1 cellular context compared by ENCODE assay signal in the genomic region with DNA sequence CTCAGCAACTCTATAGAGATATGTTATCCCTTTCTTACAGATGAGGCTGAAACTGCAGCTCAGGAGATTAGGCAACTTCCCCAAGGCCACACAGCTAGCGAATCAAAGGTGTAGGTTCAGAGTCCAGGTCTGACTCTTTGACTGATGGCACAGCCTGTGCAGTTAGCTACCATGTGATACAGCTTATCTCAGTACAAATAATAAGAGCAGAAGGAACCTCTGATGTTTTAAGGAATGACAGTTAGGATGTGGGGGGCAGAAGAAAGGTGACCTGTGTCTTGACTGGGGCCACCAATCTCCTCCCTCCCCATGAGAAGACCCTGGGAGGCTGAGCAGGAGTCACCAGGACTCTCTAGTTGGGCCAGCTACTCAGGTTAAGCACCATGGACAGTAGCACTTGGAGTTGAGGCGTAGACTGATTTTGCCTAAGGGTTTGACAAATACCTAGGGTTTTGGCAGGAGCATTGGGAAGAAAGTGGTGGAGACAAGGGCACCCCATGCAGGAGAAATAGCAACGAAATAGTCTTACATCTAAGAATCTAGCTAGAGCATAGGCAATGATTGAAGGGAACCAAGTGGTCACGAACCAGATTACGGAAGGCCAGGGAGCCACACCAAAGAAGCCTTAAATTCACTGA.
TF ChIP-seq lines count a peak whose summit lies in the region.

No MANE protein-coding gene starts in this region.

TF ChIP-seq in HepG2, 621 proteins besides CTCF, POLR2A, EP300 and RAD21 (continued from another document and continues in another):
- TF ChIP-seq ZNF34 (CRISPR knock-in tag; IDR thresholded peaks at IDR 0.05; ENCODE audit: borderline replicate concordance): 0 out of 2 replicates have a peak, but pooled peaks have one; percentile 22
- TF ChIP-seq SRSF4 (IDR thresholded peaks at IDR 0.05; ENCODE audit: low read depth, low read length, poor library complexity, severe bottlenecking): no peak
- TF ChIP-seq, protein P1, sequence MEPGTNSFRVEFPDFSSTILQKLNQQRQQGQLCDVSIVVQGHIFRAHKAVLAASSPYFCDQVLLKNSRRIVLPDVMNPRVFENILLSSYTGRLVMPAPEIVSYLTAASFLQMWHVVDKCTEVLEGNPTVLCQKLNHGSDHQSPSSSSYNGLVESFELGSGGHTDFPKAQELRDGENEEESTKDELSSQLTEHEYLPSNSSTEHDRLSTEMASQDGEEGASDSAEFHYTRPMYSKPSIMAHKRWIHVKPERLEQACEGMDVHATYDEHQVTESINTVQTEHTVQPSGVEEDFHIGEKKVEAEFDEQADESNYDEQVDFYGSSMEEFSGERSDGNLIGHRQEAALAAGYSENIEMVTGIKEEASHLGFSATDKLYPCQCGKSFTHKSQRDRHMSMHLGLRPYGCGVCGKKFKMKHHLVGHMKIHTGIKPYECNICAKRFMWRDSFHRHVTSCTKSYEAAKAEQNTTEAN (CRISPR knock-in tag; conservative IDR thresholded peaks at IDR 0.05): peak; percentile 95
- TF ChIP-seq ZNF549 (CRISPR knock-in tag; IDR thresholded peaks at IDR 0.05): peak; percentile 59; the same call in 1 of the 2 replicates
- TF ChIP-seq, protein P2, sequence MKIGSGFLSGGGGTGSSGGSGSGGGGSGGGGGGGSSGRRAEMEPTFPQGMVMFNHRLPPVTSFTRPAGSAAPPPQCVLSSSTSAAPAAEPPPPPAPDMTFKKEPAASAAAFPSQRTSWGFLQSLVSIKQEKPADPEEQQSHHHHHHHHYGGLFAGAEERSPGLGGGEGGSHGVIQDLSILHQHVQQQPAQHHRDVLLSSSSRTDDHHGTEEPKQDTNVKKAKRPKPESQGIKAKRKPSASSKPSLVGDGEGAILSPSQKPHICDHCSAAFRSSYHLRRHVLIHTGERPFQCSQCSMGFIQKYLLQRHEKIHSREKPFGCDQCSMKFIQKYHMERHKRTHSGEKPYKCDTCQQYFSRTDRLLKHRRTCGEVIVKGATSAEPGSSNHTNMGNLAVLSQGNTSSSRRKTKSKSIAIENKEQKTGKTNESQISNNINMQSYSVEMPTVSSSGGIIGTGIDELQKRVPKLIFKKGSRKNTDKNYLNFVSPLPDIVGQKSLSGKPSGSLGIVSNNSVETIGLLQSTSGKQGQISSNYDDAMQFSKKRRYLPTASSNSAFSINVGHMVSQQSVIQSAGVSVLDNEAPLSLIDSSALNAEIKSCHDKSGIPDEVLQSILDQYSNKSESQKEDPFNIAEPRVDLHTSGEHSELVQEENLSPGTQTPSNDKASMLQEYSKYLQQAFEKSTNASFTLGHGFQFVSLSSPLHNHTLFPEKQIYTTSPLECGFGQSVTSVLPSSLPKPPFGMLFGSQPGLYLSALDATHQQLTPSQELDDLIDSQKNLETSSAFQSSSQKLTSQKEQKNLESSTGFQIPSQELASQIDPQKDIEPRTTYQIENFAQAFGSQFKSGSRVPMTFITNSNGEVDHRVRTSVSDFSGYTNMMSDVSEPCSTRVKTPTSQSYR (CRISPR knock-in tag; IDR thresholded peaks at IDR 0.05; ENCODE audit: borderline replicate concordance): peak; percentile 75; the same call in 1 of the 2 replicates
- TF ChIP-seq ZFP37 (CRISPR knock-in tag; IDR thresholded peaks at IDR 0.05; ENCODE audit: borderline replicate concordance): peak; percentile 89
- TF ChIP-seq, protein P3, sequence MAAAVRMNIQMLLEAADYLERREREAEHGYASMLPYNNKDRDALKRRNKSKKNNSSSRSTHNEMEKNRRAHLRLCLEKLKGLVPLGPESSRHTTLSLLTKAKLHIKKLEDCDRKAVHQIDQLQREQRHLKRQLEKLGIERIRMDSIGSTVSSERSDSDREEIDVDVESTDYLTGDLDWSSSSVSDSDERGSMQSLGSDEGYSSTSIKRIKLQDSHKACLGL (CRISPR knock-in tag; IDR thresholded peaks at IDR 0.05): no peak; the same call in 1 of the 2 replicates
- TF ChIP-seq, protein P4, sequence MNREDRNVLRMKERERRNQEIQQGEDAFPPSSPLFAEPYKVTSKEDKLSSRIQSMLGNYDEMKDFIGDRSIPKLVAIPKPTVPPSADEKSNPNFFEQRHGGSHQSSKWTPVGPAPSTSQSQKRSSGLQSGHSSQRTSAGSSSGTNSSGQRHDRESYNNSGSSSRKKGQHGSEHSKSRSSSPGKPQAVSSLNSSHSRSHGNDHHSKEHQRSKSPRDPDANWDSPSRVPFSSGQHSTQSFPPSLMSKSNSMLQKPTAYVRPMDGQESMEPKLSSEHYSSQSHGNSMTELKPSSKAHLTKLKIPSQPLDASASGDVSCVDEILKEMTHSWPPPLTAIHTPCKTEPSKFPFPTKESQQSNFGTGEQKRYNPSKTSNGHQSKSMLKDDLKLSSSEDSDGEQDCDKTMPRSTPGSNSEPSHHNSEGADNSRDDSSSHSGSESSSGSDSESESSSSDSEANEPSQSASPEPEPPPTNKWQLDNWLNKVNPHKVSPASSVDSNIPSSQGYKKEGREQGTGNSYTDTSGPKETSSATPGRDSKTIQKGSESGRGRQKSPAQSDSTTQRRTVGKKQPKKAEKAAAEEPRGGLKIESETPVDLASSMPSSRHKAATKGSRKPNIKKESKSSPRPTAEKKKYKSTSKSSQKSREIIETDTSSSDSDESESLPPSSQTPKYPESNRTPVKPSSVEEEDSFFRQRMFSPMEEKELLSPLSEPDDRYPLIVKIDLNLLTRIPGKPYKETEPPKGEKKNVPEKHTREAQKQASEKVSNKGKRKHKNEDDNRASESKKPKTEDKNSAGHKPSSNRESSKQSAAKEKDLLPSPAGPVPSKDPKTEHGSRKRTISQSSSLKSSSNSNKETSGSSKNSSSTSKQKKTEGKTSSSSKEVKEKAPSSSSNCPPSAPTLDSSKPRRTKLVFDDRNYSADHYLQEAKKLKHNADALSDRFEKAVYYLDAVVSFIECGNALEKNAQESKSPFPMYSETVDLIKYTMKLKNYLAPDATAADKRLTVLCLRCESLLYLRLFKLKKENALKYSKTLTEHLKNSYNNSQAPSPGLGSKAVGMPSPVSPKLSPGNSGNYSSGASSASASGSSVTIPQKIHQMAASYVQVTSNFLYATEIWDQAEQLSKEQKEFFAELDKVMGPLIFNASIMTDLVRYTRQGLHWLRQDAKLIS (CRISPR knock-in tag; IDR thresholded peaks at IDR 0.05): no peak
- no peak for TF ChIP-seq STAT5B (CRISPR knock-in tag; IDR thresholded peaks at IDR 0.05)
- 0 out of 2 replicates have a peak, but pooled peaks have one; percentile 42 for TF ChIP-seq KDM2A (CRISPR knock-in tag; IDR thresholded peaks at IDR 0.05; ENCODE audit: borderline replicate concordance, low read depth)
- 0 out of 2 replicates have a peak, but pooled peaks have one; percentile 52 for TF ChIP-seq TBP (CRISPR knock-in tag; IDR thresholded peaks at IDR 0.05)
- peak; percentile 51; the same call in 1 of the 2 replicates for TF ChIP-seq ZNF777 (CRISPR knock-in tag; IDR thresholded peaks at IDR 0.05)
- no peak for TF ChIP-seq HOXA7 (CRISPR knock-in tag; IDR thresholded peaks at IDR 0.05)
- TF ChIP-seq, protein P5, sequence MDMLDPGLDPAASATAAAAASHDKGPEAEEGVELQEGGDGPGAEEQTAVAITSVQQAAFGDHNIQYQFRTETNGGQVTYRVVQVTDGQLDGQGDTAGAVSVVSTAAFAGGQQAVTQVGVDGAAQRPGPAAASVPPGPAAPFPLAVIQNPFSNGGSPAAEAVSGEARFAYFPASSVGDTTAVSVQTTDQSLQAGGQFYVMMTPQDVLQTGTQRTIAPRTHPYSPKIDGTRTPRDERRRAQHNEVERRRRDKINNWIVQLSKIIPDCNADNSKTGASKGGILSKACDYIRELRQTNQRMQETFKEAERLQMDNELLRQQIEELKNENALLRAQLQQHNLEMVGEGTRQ (IDR thresholded peaks at IDR 0.05; ENCODE audit: low read depth, low read length): peak; percentile 26; the same call in 1 of the 2 replicates
- TF ChIP-seq, protein P5 (CRISPR knock-in tag; IDR thresholded peaks at IDR 0.05; ENCODE audit: borderline replicate concordance): peak; percentile 80
- no peak for TF ChIP-seq MBNL3 (CRISPR knock-in tag; conservative IDR thresholded peaks at IDR 0.05)
- no peak for TF ChIP-seq CENPX (CRISPR knock-in tag; IDR thresholded peaks at IDR 0.05)
- TF ChIP-seq, protein P6, sequence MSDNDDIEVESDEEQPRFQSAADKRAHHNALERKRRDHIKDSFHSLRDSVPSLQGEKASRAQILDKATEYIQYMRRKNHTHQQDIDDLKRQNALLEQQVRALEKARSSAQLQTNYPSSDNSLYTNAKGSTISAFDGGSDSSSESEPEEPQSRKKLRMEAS (IDR thresholded peaks at IDR 0.05): peak; percentile 63
- peak; percentile 99 for TF ChIP-seq ZNF605 (CRISPR knock-in tag; IDR thresholded peaks at IDR 0.05)
- TF ChIP-seq MEIS1 (CRISPR knock-in tag; IDR thresholded peaks at IDR 0.05; ENCODE audit: borderline replicate concordance): peak; percentile 98
- no peak for TF ChIP-seq ELF1 (CRISPR knock-in tag; IDR thresholded peaks at IDR 0.05)
- no peak for TF ChIP-seq ZNF567 (CRISPR knock-in tag; IDR thresholded peaks at IDR 0.05; ENCODE audit: borderline replicate concordance)
- no peak for TF ChIP-seq ZNF282 (IDR thresholded peaks at IDR 0.05; ENCODE audit: partially characterized antibody)
- no peak for TF ChIP-seq FOXA1 (IDR thresholded peaks at IDR 0.05)
- peak; percentile 71 for TF ChIP-seq FOXA1 (CRISPR knock-in tag; IDR thresholded peaks at IDR 0.05)
- TF ChIP-seq, protein P7, sequence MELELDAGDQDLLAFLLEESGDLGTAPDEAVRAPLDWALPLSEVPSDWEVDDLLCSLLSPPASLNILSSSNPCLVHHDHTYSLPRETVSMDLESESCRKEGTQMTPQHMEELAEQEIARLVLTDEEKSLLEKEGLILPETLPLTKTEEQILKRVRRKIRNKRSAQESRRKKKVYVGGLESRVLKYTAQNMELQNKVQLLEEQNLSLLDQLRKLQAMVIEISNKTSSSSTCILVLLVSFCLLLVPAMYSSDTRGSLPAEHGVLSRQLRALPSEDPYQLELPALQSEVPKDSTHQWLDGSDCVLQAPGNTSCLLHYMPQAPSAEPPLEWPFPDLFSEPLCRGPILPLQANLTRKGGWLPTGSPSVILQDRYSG (CRISPR knock-in tag; IDR thresholded peaks at IDR 0.05): 0 out of 2 replicates have a peak, but pooled peaks have one; percentile 50
- no peak for TF ChIP-seq ATAD3A (CRISPR knock-in tag; IDR thresholded peaks at IDR 0.05)
- no peak for TF ChIP-seq REXO4 (CRISPR knock-in tag; IDR thresholded peaks at IDR 0.05; ENCODE audit: borderline replicate concordance)
- no peak for TF ChIP-seq NBN (conservative IDR thresholded peaks at IDR 0.05)
- TF ChIP-seq ZIK1 (CRISPR knock-in tag; IDR thresholded peaks at IDR 0.05; ENCODE audit: borderline replicate concordance, low read depth): no peak; the same call in 1 of the 2 replicates
- TF ChIP-seq NR2F1 (CRISPR knock-in tag; IDR thresholded peaks at IDR 0.05): peak; percentile 71 to 74
- TF ChIP-seq TAF15 (IDR thresholded peaks at IDR 0.05; ENCODE audit: low read depth, low read length, poor library complexity, severe bottlenecking): no peak
- TF ChIP-seq ZNF703 (CRISPR knock-in tag; IDR thresholded peaks at IDR 0.05; ENCODE audit: borderline replicate concordance): no peak; the same call in 1 of the 2 replicates
- peak; percentile 77; the same call in 1 of the 2 replicates for TF ChIP-seq ZNF878 (CRISPR knock-in tag; IDR thresholded peaks at IDR 0.05)
- TF ChIP-seq RARG (CRISPR knock-in tag; IDR thresholded peaks at IDR 0.05; ENCODE audit: low read depth): 0 out of 2 replicates have a peak, but pooled peaks have one; percentile 28
- TF ChIP-seq ZNF546 (CRISPR knock-in tag; conservative IDR thresholded peaks at IDR 0.05): 0 out of 2 replicates have a peak, but pooled peaks have one; percentile 24
- TF ChIP-seq, protein P8, sequence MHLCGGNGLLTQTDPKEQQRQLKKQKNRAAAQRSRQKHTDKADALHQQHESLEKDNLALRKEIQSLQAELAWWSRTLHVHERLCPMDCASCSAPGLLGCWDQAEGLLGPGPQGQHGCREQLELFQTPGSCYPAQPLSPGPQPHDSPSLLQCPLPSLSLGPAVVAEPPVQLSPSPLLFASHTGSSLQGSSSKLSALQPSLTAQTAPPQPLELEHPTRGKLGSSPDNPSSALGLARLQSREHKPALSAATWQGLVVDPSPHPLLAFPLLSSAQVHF (CRISPR knock-in tag; IDR thresholded peaks at IDR 0.05): 0 out of 2 replicates have a peak, but pooled peaks have one; percentile 58
- TF ChIP-seq ZNF335 (CRISPR knock-in tag; IDR thresholded peaks at IDR 0.05): peak; percentile 72
- TF ChIP-seq, protein P9, sequence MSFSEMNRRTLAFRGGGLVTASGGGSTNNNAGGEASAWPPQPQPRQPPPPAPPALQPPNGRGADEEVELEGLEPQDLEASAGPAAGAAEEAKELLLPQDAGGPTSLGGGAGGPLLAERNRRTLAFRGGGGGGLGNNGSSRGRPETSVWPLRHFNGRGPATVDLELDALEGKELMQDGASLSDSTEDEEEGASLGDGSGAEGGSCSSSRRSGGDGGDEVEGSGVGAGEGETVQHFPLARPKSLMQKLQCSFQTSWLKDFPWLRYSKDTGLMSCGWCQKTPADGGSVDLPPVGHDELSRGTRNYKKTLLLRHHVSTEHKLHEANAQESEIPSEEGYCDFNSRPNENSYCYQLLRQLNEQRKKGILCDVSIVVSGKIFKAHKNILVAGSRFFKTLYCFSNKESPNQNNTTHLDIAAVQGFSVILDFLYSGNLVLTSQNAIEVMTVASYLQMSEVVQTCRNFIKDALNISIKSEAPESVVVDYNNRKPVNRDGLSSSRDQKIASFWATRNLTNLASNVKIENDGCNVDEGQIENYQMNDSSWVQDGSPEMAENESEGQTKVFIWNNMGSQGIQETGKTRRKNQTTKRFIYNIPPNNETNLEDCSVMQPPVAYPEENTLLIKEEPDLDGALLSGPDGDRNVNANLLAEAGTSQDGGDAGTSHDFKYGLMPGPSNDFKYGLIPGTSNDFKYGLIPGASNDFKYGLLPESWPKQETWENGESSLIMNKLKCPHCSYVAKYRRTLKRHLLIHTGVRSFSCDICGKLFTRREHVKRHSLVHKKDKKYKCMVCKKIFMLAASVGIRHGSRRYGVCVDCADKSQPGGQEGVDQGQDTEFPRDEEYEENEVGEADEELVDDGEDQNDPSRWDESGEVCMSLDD (CRISPR knock-in tag; IDR thresholded peaks at IDR 0.05; ENCODE audit: borderline replicate concordance): peak; percentile 90
- no peak for TF ChIP-seq ZFP36L1 (CRISPR knock-in tag; IDR thresholded peaks at IDR 0.05)
- no peak for TF ChIP-seq ATM (IDR thresholded peaks at IDR 0.05; ENCODE audit: borderline replicate concordance)
- TF ChIP-seq, protein P10, sequence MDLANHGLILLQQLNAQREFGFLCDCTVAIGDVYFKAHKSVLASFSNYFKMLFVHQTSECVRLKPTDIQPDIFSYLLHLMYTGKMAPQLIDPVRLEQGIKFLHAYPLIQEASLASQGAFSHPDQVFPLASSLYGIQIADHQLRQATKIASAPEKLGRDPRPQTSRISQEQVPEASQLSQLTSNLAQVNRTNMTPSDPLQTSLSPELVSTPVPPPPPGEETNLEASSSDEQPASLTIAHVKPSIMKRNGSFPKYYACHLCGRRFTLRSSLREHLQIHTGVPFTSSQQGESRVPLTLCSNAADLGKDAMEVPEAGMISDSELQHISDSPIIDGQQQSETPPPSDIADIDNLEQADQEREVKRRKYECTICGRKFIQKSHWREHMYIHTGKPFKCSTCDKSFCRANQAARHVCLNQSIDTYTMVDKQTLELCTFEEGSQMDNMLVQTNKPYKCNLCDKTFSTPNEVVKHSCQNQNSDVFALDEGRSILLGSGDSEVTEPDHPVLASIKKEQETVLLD (CRISPR knock-in tag; IDR thresholded peaks at IDR 0.05; ENCODE audit: low read depth): no peak
- TF ChIP-seq CBX2 (IDR thresholded peaks at IDR 0.05; ENCODE audit: low read depth, low read length): no peak
- no peak for TF ChIP-seq CBX2 (CRISPR knock-in tag; IDR thresholded peaks at IDR 0.05; ENCODE audit: low read depth)
